8 cellular contexts compared by ENCODE assay signal in genomic region chr6:33317668-33318425, GRCh38.
DNase-seq lines count a peak whose midpoint lies in the region; ATAC-seq and TF ChIP-seq lines count a peak whose summit lies in the region.

ZBTB22 (minus strand) TSS chr6:33317744; CDS start chr6:33316916, 828 bp downstream.

- H3K4me3 ChIP-seq in astrocyte of the spinal cord (ENCODE audit: low read depth, low read length) (peak within 1 kb of the TSS; percentile 58), retinal pigment epithelial cell (ENCODE audit: low read length) (peak within 1 kb of the TSS; percentile 75)

- peak; percentile 95 to 96 for DNase-seq in NCI-H2081 (lab: John Stamatoyannopoulos, UW)
- DNase-seq in T1000 (lab: John Stamatoyannopoulos, UW), result peak; percentile 98
- DNase-seq in astrocyte of the spinal cord (ENCODE audit: low read depth, low spot score), result peak; percentile 99
- DNase-seq in hippocampal formation (lab: John Stamatoyannopoulos, UW), result peak; percentile 98 to 100
- DNase-seq in retinal pigment epithelial cell (ENCODE audit: low read depth), result peak; percentile 99
- DNase-seq in GM19240 (ENCODE audit: insufficient read length, low spot score), result no peak

- ATAC-seq in GM18499 (IDR thresholded peaks at IDR 0.05; ENCODE audit: insufficient read depth, unreplicated experiment) (peak; percentile 35), HG02973 (IDR thresholded peaks at IDR 0.05; ENCODE audit: unreplicated experiment) (peak; percentile 40)

- TF ChIP-seq CTCF in astrocyte of the spinal cord (IDR thresholded peaks at IDR 0.05; ENCODE audit: low read depth, low read length), result no peak
- TF ChIP-seq CTCF in retinal pigment epithelial cell (conservative IDR thresholded peaks at IDR 0.05; ENCODE audit: low read depth, low read length), result no peak

- in situ Hi-C loops in astrocyte of the spinal cord (cut with HindIII; ENCODE audit: low sequenced_read_pairs), result no loop called here
